31 cellular contexts compared by ENCODE assay signal in genomic region chr7:97075928-97076327, GRCh38. TPM values are rescaled to one million over a fixed set of nuclear protein-coding genes. Genes with fewer than 3 reads are reported as not detected.
DNase-seq lines count a peak whose midpoint lies in the region; ATAC-seq, FAIRE-seq and TF ChIP-seq lines count a peak whose summit lies in the region.
"Had no signal": no experiment of that assay in that cellular context is flagged by ENCODE, and none has a peak within 500 bp of the region (broad histone marks: within the 10 kb centered on the region; RNA-seq: fewer than 3 reads in every experiment).

No MANE protein-coding gene starts in this region.

- no peak overlapping the region for H3K18ac ChIP-seq in neuronal stem cell (ENCODE audit: low read length)

- H3K79me2 ChIP-seq in GM23338 (replicated peaks; ENCODE audit: insufficient read depth), result no peaks in the 10 kb centered on the region

- H3K4ac ChIP-seq in neuronal stem cell (ENCODE audit: low read length), result no peak overlapping the region

- FAIRE-seq in bronchial epithelial cell (lab: Jason Lieb, UNC), result no peak
- FAIRE-seq: astrocyte had no signal

- WGBS in neuronal stem cell (ENCODE audit: extremely low coverage in 2 of 2, insufficient read length in 2 of 2, insufficient replicate concordance in 1 of 2), 2 donors, result no CpG with 5 or more reads among the region's 7 CpGs

- H3K27ac Mint-ChIP-seq in GM23338, result no peak overlapping the region
- no peak overlapping the region for H3K27ac Mint-ChIP-seq in natural killer cell treated with Interleukin-12 subunit alpha and Interleukin-12 subunit beta and Interleukin-15 and Interleukin-18, amount 100 ng/mL, for 72 hours
- H3K27ac Mint-ChIP-seq: activated CD8-positive, alpha-beta memory T cell treated with anti-CD3 and anti-CD28 coated beads, Interleukin-2, amount 10 ng/mL, durations not matched to agents 7 days and 5 days; naive thymus-derived CD8-positive, alpha-beta T cell had no signal

- no peak for ATAC-seq in GM23338
- ATAC-seq in mucosa of descending colon, result no peak
- ATAC-seq in natural killer cell treated with Interleukin-12 subunit alpha and Interleukin-12 subunit beta and Interleukin-15 and Interleukin-18, amount 100 ng/mL, for 72 hours, result no peak
- ATAC-seq: activated CD4-positive, CD25-positive, alpha-beta regulatory T cell treated with anti-CD3 and anti-CD28 coated beads, Interleukin-2, amount 50 U/mL, for 24 hours; activated CD8-positive, alpha-beta memory T cell treated with anti-CD3 and anti-CD28 coated beads, Interleukin-2, amount 10 ng/mL, durations not matched to agents 7 days and 5 days; activated T-cell treated with anti-CD3 and anti-CD28 coated beads, Interleukin-2, amount 50 U/mL, for 4 hours; effector memory CD8-positive, alpha-beta T cell; heart left ventricle; naive thymus-derived CD8-positive, alpha-beta T cell; SK-N-SH treated with all-trans-retinoic acid at 6 μM for 48 hours had no signal

- H4K20me1 ChIP-seq in GM23338 (replicated peaks; ENCODE audit: insufficient read depth), result no peaks in the 10 kb centered on the region
- H4K20me1 ChIP-seq: BLaER1 had no signal

- DNase-seq in GM23338 (ENCODE audit: low spot score), result peak; percentile 14
- peak; percentile 3 for DNase-seq in M059J (ENCODE audit: low read depth)
- peak; percentile 51 for DNase-seq in bronchial epithelial cell (ENCODE audit: low read depth)
- no peak for DNase-seq in neuronal stem cell (ENCODE audit: low spot score)
- no peak for DNase-seq in NCI-H82 treated with DMSO at 0.1 percent for 48 hours (lab: John Stamatoyannopoulos, UW; ENCODE audit: unreplicated experiment)
- no peak for DNase-seq in mucosa of descending colon
- DNase-seq in natural killer cell treated with Interleukin-12 subunit alpha and Interleukin-12 subunit beta and Interleukin-15 and Interleukin-18, amount 100 ng/mL, for 72 hours (ENCODE audit: low spot score), result no peak
- DNase-seq: activated CD4-positive, alpha-beta T cell treated with anti-CD3 and anti-CD28 coated beads, Interleukin-2, amount 50 U/mL, for 4 hours; activated CD8-positive, alpha-beta memory T cell treated with anti-CD3 and anti-CD28 coated beads, Interleukin-2, amount 10 ng/mL, durations not matched to agents 7 days and 5 days; activated gamma-delta T cell treated with Interleukin-2 at 50 U/mL for 16 hours; activated T-cell treated with anti-CD3 and anti-CD28 coated beads, Interleukin-2, amount 50 U/mL, for 4 hours; caudate nucleus; cortex of kidney; effector memory CD8-positive, alpha-beta T cell; heart left ventricle; kidney glomerular epithelial cell; midbrain; MV-4-11; naive thymus-derived CD8-positive, alpha-beta T cell; NCI-H1694 treated with DMSO at 0.1 percent for 48 hours; NCI-H446; stimulated activated CD4-positive, alpha-beta T cell treated with anti-CD3 and anti-CD28 coated beads, Interleukin-4, amount 100 ng/mL, for 24 hours; T-helper 2 cell; tibial artery had no signal

- H4K8ac ChIP-seq in neuronal stem cell (ENCODE audit: low read depth, low read length), result no peak overlapping the region

- H3K36me3 ChIP-seq in GM23338 (ENCODE audit: insufficient read depth) (no peaks in the 10 kb centered on the region), bronchial epithelial cell (ENCODE audit: control insufficient read depth, insufficient read depth, low read length) (no peaks in the 10 kb centered on the region), neuronal stem cell (replicated peaks in 1 of 2; ENCODE audit: control insufficient read depth in 2 of 2, insufficient read depth in 2 of 2, low read length in 2 of 2) (no peaks in the 10 kb centered on the region), mucosa of descending colon (ENCODE audit: low read depth) (no peaks in the 10 kb centered on the region)
- H3K36me3 ChIP-seq: BLaER1, heart left ventricle, tibial artery had no signal

- H3K9me3 ChIP-seq in neuronal stem cell (replicated peaks in 1 of 2; ENCODE audit: control insufficient read depth in 2 of 2, insufficient read depth in 1 of 2, low read depth in 1 of 2, low read length in 2 of 2) (no peaks in the 10 kb centered on the region), mucosa of descending colon (no peaks in the 10 kb centered on the region)
- H3K9me3 ChIP-seq: BLaER1, heart left ventricle had no signal

- H3K4me1 Mint-ChIP-seq in GM23338, result peaks cover 8% of the 10 kb centered on the region; the same call in 1 of the 3 replicates
- no peaks in the 10 kb centered on the region for H3K4me1 Mint-ChIP-seq in natural killer cell treated with Interleukin-12 subunit alpha and Interleukin-12 subunit beta and Interleukin-15 and Interleukin-18, amount 100 ng/mL, for 72 hours (ENCODE audit: low read depth in 2 of 2)

- H2BK15ac ChIP-seq in neuronal stem cell (ENCODE audit: low read length), result no peak overlapping the region

- no peak overlapping the region for H3K4me2 ChIP-seq in GM23338
- no peak overlapping the region for H3K4me2 ChIP-seq in neuronal stem cell (ENCODE audit: insufficient read depth, low read length, poor library complexity, severe bottlenecking)
- H3K4me2 ChIP-seq: BLaER1 had no signal

- no peak overlapping the region for H3K14ac ChIP-seq in neuronal stem cell (ENCODE audit: low read length)

- peaks cover 37% of the 10 kb centered on the region; the same call in 2 of the 3 replicates for H3K9me3 Mint-ChIP-seq in GM23338
- no peaks in the 10 kb centered on the region for H3K9me3 Mint-ChIP-seq in natural killer cell treated with Interleukin-12 subunit alpha and Interleukin-12 subunit beta and Interleukin-15 and Interleukin-18, amount 100 ng/mL, for 72 hours
- H3K9me3 Mint-ChIP-seq: activated T-cell treated with anti-CD3 and anti-CD28 coated beads, Interleukin-2, amount 50 U/mL, for 4 hours; effector memory CD8-positive, alpha-beta T cell had no signal

- H3K27ac ChIP-seq in GM23338 (ENCODE audit: low read depth) (no peak overlapping the region), neuronal stem cell (replicated peaks; ENCODE audit: low read length) (no peak overlapping the region)
- H3K27ac ChIP-seq: BLaER1, heart left ventricle, tibial artery had no signal

- H3K36me3 Mint-ChIP-seq in GM23338 (ENCODE audit: low read depth), result peaks cover 30% of the 10 kb centered on the region
- no peaks in the 10 kb centered on the region for H3K36me3 Mint-ChIP-seq in natural killer cell treated with Interleukin-12 subunit alpha and Interleukin-12 subunit beta and Interleukin-15 and Interleukin-18, amount 100 ng/mL, for 72 hours
- H3K36me3 Mint-ChIP-seq: activated CD8-positive, alpha-beta memory T cell treated with anti-CD3 and anti-CD28 coated beads, Interleukin-2, amount 10 ng/mL, durations not matched to agents 7 days and 5 days; naive thymus-derived CD8-positive, alpha-beta T cell had no signal

- no peaks in the 10 kb centered on the region for H3K79me1 ChIP-seq in neuronal stem cell (ENCODE audit: low read depth, low read length)

- H3K9me2 ChIP-seq in GM23338 (ENCODE audit: insufficient read depth), result peaks cover 8% of the 10 kb centered on the region

- H3K4me3 Mint-ChIP-seq in GM23338, result no peak overlapping the region
- no peak overlapping the region for H3K4me3 Mint-ChIP-seq in natural killer cell treated with Interleukin-12 subunit alpha and Interleukin-12 subunit beta and Interleukin-15 and Interleukin-18, amount 100 ng/mL, for 72 hours
- H3K4me3 Mint-ChIP-seq: activated CD8-positive, alpha-beta memory T cell treated with anti-CD3 and anti-CD28 coated beads, Interleukin-2, amount 10 ng/mL, durations not matched to agents 7 days and 5 days; activated T-cell treated with anti-CD3 and anti-CD28 coated beads, Interleukin-2, amount 50 U/mL, for 4 hours; effector memory CD8-positive, alpha-beta T cell; naive thymus-derived CD8-positive, alpha-beta T cell had no signal

- H3K4me3 ChIP-seq in GM23338 (no peak overlapping the region), bronchial epithelial cell (ENCODE audit: low read depth, low read length) (no peak overlapping the region), neuronal stem cell (ENCODE audit: low read length in 2 of 2) (no peak overlapping the region), mucosa of descending colon (no peak overlapping the region)
- H3K4me3 ChIP-seq: BLaER1, heart left ventricle, tibial artery had no signal

- intact Hi-C loops in mucosa of descending colon (cut with DNase I, micrococcal nuclease), result no loop called here

- H2AFZ ChIP-seq in GM23338 (no peak overlapping the region), neuronal stem cell (ENCODE audit: low read length) (peak overlapping the region; percentile 35)

- no peaks in the 10 kb centered on the region for H3F3A ChIP-seq in GM23338 (replicated peaks; ENCODE audit: low read depth)

- H3K27me3 ChIP-seq in GM23338 (ENCODE audit: insufficient read depth) (no peaks in the 10 kb centered on the region), bronchial epithelial cell (ENCODE audit: control insufficient read depth, insufficient read depth, low read length) (no peaks in the 10 kb centered on the region), neuronal stem cell (ENCODE audit: control insufficient read depth in 3 of 3, insufficient read depth in 3 of 3, low read depth in 1 of 3, low read length in 3 of 3) (no peaks in the 10 kb centered on the region)
- H3K27me3 ChIP-seq: BLaER1, tibial artery had no signal

- peaks cover 9% of the 10 kb centered on the region for H3K27me3 Mint-ChIP-seq in GM23338 (ENCODE audit: insufficient read depth, low read depth, poor library complexity)
- H3K27me3 Mint-ChIP-seq in natural killer cell treated with Interleukin-12 subunit alpha and Interleukin-12 subunit beta and Interleukin-15 and Interleukin-18, amount 100 ng/mL, for 72 hours, result peaks cover 31 to 37% of the 10 kb centered on the region in 2 donors

- TF ChIP-seq CTCF in GM23338 (conservative IDR thresholded peaks at IDR 0.05; ENCODE audit: low read depth in 2 of 2) (no peak), bronchial epithelial cell (IDR thresholded peaks at IDR 0.05; ENCODE audit: insufficient read depth, low read length, severe bottlenecking) (no peak), mucosa of descending colon (IDR thresholded peaks at IDR 0.05) (no peak)

- H2BK120ac ChIP-seq in neuronal stem cell (ENCODE audit: low read depth, low read length), result no peak overlapping the region

- H3K23ac ChIP-seq in neuronal stem cell (ENCODE audit: low read depth, low read length, poor library complexity), result no peak overlapping the region

- no peak overlapping the region for H2BK12ac ChIP-seq in neuronal stem cell (ENCODE audit: low read length)

- 0 out of 2 replicates have a peak, but pooled peaks cover 6% of the 10 kb centered on the region for H3K4me1 ChIP-seq in GM23338 (ENCODE audit: insufficient read depth)
- no peaks in the 10 kb centered on the region for H3K4me1 ChIP-seq in neuronal stem cell (ENCODE audit: control insufficient read depth in 2 of 2, insufficient read depth in 1 of 2, low read depth in 1 of 2, low read length in 2 of 2)
- H3K4me1 ChIP-seq in mucosa of descending colon (ENCODE audit: low read depth), result no peaks in the 10 kb centered on the region
- H3K4me1 ChIP-seq: heart left ventricle, tibial artery had no signal

- H4K91ac ChIP-seq in neuronal stem cell (ENCODE audit: low read depth, low read length, poor library complexity), result no peak overlapping the region

- H2AK5ac ChIP-seq in neuronal stem cell (ENCODE audit: low read depth, low read length), result no peak overlapping the region

- no peak overlapping the region for H2BK5ac ChIP-seq in neuronal stem cell (ENCODE audit: low read length)

- no peak overlapping the region for H3K9ac ChIP-seq in neuronal stem cell (ENCODE audit: low read depth, low read length, poor library complexity)
- H3K9ac ChIP-seq: BLaER1 had no signal

RNA-seq across cellular contexts. Expression of gene SDHAF3, which starts 41.6 kb away (rescaled TPM):
- total RNA-seq in GM23338 (2014; rRNA removed; shearing (Covaris generic)), result 11.2 and 35.5 TPM in 2 replicates
- 110 and 123 TPM in 2 replicates for polyA plus RNA-seq in GM23338 (2016; fragmentation: Nextera tagmentation; extraction: Ambion mirVana)
- total RNA-seq in M059J (2014; rRNA removed; shearing (Covaris generic)), result 13.1 and 24.5 TPM in 2 replicates
- total RNA-seq in bronchial epithelial cell (9.5 and 11.9 TPM in 2 replicates), mucosa of descending colon (10 to 100 TPM; 11.7 to 23.2 (median 17.1) TPM)
- 27.9 TPM for polyA plus RNA-seq in neuronal stem cell (2013, experiment 1 of 2)
- polyA plus RNA-seq in neuronal stem cell (2013, experiment 2 of 2), result 29.3 TPM
- 10 to 100 TPM; 17.0 to 23.8 TPM for total RNA-seq in natural killer cell treated with Interleukin-12 subunit alpha and Interleukin-12 subunit beta and Interleukin-15 and Interleukin-18, amount 100 ng/mL, for 72 hours

RNA-seq across cellular contexts. Expression of gene DLX5, which starts 51.3 kb away (rescaled TPM):
- not detected in 2 replicates for total RNA-seq in GM23338 (2014; rRNA removed; shearing (Covaris generic))
- not detected in 2 replicates for polyA plus RNA-seq in GM23338 (2016; fragmentation: Nextera tagmentation; extraction: Ambion mirVana)
- total RNA-seq in M059J (2014; rRNA removed; shearing (Covaris generic)), result 0.98 and 1.2 TPM in 2 replicates
- total RNA-seq in bronchial epithelial cell, result 0.13 TPM in 1 of 2 replicates, not detected in the other
- 5.1 TPM for polyA plus RNA-seq in neuronal stem cell (2013, experiment 1 of 2)
- polyA plus RNA-seq in neuronal stem cell (2013, experiment 2 of 2), result 4.3 TPM
- under 1 TPM in 1 of 3 donors, not detected in 2; 0.89 TPM for total RNA-seq in mucosa of descending colon
- total RNA-seq in natural killer cell treated with Interleukin-12 subunit alpha and Interleukin-12 subunit beta and Interleukin-15 and Interleukin-18, amount 100 ng/mL, for 72 hours, result not detected
- total RNA-seq: activated CD8-positive, alpha-beta memory T cell treated with anti-CD3 and anti-CD28 coated beads, Interleukin-2, amount 10 ng/mL, durations not matched to agents 7 days and 5 days; activated T-cell treated with anti-CD3 and anti-CD28 coated beads, Interleukin-2, amount 50 U/mL, for 4 hours; fibroblast of villous mesenchyme; naive thymus-derived CD8-positive, alpha-beta T cell; OCI-LY7; pulmonary artery endothelial cell had no signal
- polyA plus RNA-seq: naive thymus-derived CD8-positive, alpha-beta T cell had no signal

Comparison
In these comparisons a context has a peak if more than half of its experiments do, and no peak if none do; other contexts are left out.
1. DNase-seq: peak in GM23338 (single experiment), M059J (single experiment) and bronchial epithelial cell (single experiment); none in neuronal stem cell (single experiment), NCI-H82 treated with DMSO at 0.1 percent for 48 hours (single experiment), mucosa of descending colon (0 of 3) and natural killer cell treated with Interleukin-12 subunit alpha and Interleukin-12 subunit beta and Interleukin-15 and Interleukin-18, amount 100 ng/mL, for 72 hours (single experiment).